Comparison of ENCODE assay signal across 9 cellular contexts in genomic region chr2:232325324-232326273, GRCh38. TPM values are rescaled to one million over a fixed set of nuclear protein-coding genes. Genes with fewer than 3 reads are reported as not detected.
DNase-seq lines count a peak whose midpoint lies in the region; ATAC-seq and TF ChIP-seq lines count a peak whose summit lies in the region.
"Had no signal": no experiment of that assay in that cellular context is flagged by ENCODE, and none has a peak within 500 bp of the region (broad histone marks: within the 10 kb centered on the region; RNA-seq: fewer than 3 reads in every experiment).

No MANE protein-coding gene starts in this region.

- H3K79me2 ChIP-seq in mammary epithelial cell (ENCODE audit: insufficient read depth, low read length), result no peaks in the 10 kb centered on the region

- no peak overlapping the region for H3K4me2 ChIP-seq in mammary epithelial cell (ENCODE audit: insufficient read depth, low read depth, low read length)

- H3K27ac ChIP-seq in mammary epithelial cell (ENCODE audit: insufficient read depth, low read depth, low read length), result no peak overlapping the region
- H3K27ac ChIP-seq in right lobe of liver, result no peak overlapping the region
- no peak overlapping the region for H3K27ac ChIP-seq in substantia nigra (ENCODE audit: low read depth, low read length, poor library complexity, severe bottlenecking)

- no peak overlapping the region for H3K9ac ChIP-seq in mammary epithelial cell (ENCODE audit: insufficient read depth, low read length)

- POLR2A ChIA-PET in AG04449 (lab: Yijun Ruan, JAX), result no interaction called here

- peak; percentile 56 for ATAC-seq in GM19351 (IDR thresholded peaks at IDR 0.05; ENCODE audit: unreplicated experiment)
- ATAC-seq in right lobe of liver, result peak; percentile 75 to 89 (median 86)
- no peak for ATAC-seq in HG02642 (IDR thresholded peaks at IDR 0.05; ENCODE audit: poor library complexity, unreplicated experiment)

- no TSS peak for BruUV-seq in mammary epithelial cell (replicated peaks; lab: Mats Ljungman, UMichigan)

- TF ChIP-seq POLR2A in right lobe of liver (IDR thresholded peaks at IDR 0.05), result no peak

- 56% methylated on average over 8 of the region's 24 CpGs for WGBS in mammary epithelial cell (ENCODE audit: low coverage, missing lambda C conversion rate)
- WGBS in right lobe of liver (ENCODE audit: insufficient coverage, low coverage, low lambda C conversion rate, missing lambda C conversion rate), result 78% methylated on average over 6 of the region's 24 CpGs

- TF ChIP-seq CTCF in AG04449 (IDR thresholded peaks at IDR 0.05; ENCODE audit: insufficient read depth, low read length, missing control alignments), result peak; percentile 30
- peak; percentile 7 to 48 for TF ChIP-seq CTCF in mammary epithelial cell (conservative IDR thresholded peaks at IDR 0.05 in 1 of 2, IDR thresholded peaks at IDR 0.05 in 1 of 2; ENCODE audit: extremely low read depth in 1 of 2, insufficient read depth in 1 of 2, low read depth in 1 of 2, low read length in 2 of 2)
- TF ChIP-seq CTCF in right lobe of liver (IDR thresholded peaks at IDR 0.05), result peak; percentile 50 to 71 (median 63)

- intact Hi-C loops in mammary epithelial cell (cut with micrococcal nuclease) (loop anchor here (1.0 to 5.0 kb wide), 4 partner anchors 10 to 193 kb away; no protein-coding TSS in a partner anchor), right lobe of liver (cut with DNase I) (loop anchor here (5.0 to 10.0 kb wide), 2 partner anchors 401 to 408 kb away; partner anchors contain the start of gene NPPC (in 1 of the 2))

- CTCF ChIA-PET in AG04449 (lab: Yijun Ruan, JAX), result interaction anchor here (0.8 to 12.0 kb wide), 29 partner anchors 8 to 474 kb away, joined by 3 to 222 read pairs (median 5); partner anchors contain the start of gene NPPC
- CTCF ChIA-PET in mammary epithelial cell (lab: Charles Lee; ENCODE audit: low non-redundant PET), result no interaction called here

- H3K27me3 ChIP-seq in mammary epithelial cell (ENCODE audit: insufficient read depth, low read length) (no peaks in the 10 kb centered on the region), right lobe of liver (no peaks in the 10 kb centered on the region)

- no peaks in the 10 kb centered on the region for H4K20me1 ChIP-seq in mammary epithelial cell (ENCODE audit: insufficient read depth, low read length)

- DNase-seq in AG04449 (ENCODE audit: low read depth, low spot score) (no peak), T follicular helper cell (ENCODE audit: low read depth) (peak; percentile 34), mammary epithelial cell (no peak), right lobe of liver (peak; percentile 66 to 79 (median 74)), substantia nigra (lab: John Stamatoyannopoulos, UW) (peak in 33 of 49 donors; percentile 4 to 74 (median 39)), NCI-H2171 (lab: John Stamatoyannopoulos, UW) (no peak)

- H3K36me3 ChIP-seq in mammary epithelial cell (ENCODE audit: insufficient read depth, low read length), result no peaks in the 10 kb centered on the region
- H3K36me3 ChIP-seq in right lobe of liver, result no peaks in the 10 kb centered on the region

- H3K4me3 ChIP-seq in AG04449 (ENCODE audit: low read depth, low read length) (no peak overlapping the region), mammary epithelial cell (replicated peaks in 1 of 3; ENCODE audit: insufficient read depth in 1 of 3, low read depth in 2 of 3, low read length in 3 of 3) (no peak overlapping the region), right lobe of liver (no peak overlapping the region)

- in situ Hi-C loops in mammary epithelial cell (cut with MboI; ENCODE audit: low sequenced_read_pairs in 2 of 2), result loop anchor here (5.0 to 25.0 kb wide), 4 partner anchors 112 to 421 kb away; no protein-coding TSS in a partner anchor

- dilution Hi-C loops in mammary epithelial cell (cut with HindIII; ENCODE audit: low sequenced_read_pairs), result loop anchor here (5.0 kb wide), 1 partner anchor 393 kb away; no protein-coding TSS in a partner anchor

- H3K9me3 ChIP-seq in mammary epithelial cell (replicated peaks; ENCODE audit: insufficient read depth, low read length), result no peaks in the 10 kb centered on the region
- no peaks in the 10 kb centered on the region for H3K9me3 ChIP-seq in right lobe of liver

- H3K4me1 ChIP-seq in mammary epithelial cell (ENCODE audit: insufficient read depth, low read length) (peaks cover 33% of the 10 kb centered on the region), right lobe of liver (peaks cover 0 to under 1% (median 0%) of the 10 kb centered on the region in 4 donors)

- no peak overlapping the region for H2AFZ ChIP-seq in mammary epithelial cell (ENCODE audit: low read depth, low read length)

RNA-seq across cellular contexts. Expression of gene ALPP, which starts 53.0 kb away (rescaled TPM):
- not detected for total RNA-seq in mammary epithelial cell
- 0.03 TPM for polyA plus RNA-seq in mammary epithelial cell
- not detected for polyA minus RNA-seq in mammary epithelial cell
- not detected for total RNA-seq in right lobe of liver
- polyA plus RNA-seq: adipose tissue had no signal

Comparison
In these comparisons a context has a peak if more than half of its experiments do, and no peak if none do; other contexts are left out.
1. DNase-seq: peak in T follicular helper cell (single experiment), right lobe of liver (3 of 3) and substantia nigra (33 of 49); none in AG04449 (single experiment), mammary epithelial cell (single experiment) and NCI-H2171 (single experiment).
2. Peak in every context shown above with its lines, with median percentiles within 50 percentile points of each other: CTCF ChIP-seq.